Comparison of ENCODE assay signal across 26 cellular contexts in the genomic region with DNA sequence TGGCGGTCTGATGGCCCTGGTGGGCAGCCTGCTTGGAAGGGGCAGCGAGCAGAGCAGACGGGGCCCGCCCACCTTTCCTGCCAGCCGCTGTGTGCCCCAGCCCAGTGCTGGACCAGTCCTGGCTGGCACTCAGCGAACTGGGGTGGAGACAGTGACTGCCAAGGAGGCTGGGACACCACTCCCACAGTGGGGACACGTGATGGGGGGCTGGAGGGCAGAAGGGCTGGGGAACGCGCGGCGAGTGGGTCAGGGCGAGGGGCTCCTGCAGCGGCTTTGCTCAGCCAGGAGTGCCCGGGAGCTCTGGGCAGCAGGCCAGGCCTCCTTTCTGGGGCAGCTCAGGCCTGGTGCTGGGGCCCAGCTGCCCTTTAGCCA. TPM values are rescaled to one million over a fixed set of nuclear protein-coding genes. Genes with fewer than 3 reads are reported as not detected.
A peak's percentile ranks its signal among the peaks of the same experiment; 100 is the strongest.
DNase-seq lines count a peak whose midpoint lies in the region; ATAC-seq, FAIRE-seq and TF ChIP-seq lines count a peak whose summit lies in the region.
"Had no signal": no experiment of that assay in that cellular context is flagged by ENCODE, and none has a peak within 500 bp of the region (broad histone marks: within the 10 kb centered on the region; RNA-seq: fewer than 3 reads in every experiment).

No MANE protein-coding gene starts in this region.

- peak overlapping the region in 3 of 5 experiments; percentile 53 to 96 (median 86) for H3K27ac Mint-ChIP-seq in brain
- no peak overlapping the region for H3K27ac Mint-ChIP-seq in activated CD4-positive, alpha-beta T cell treated with anti-CD3 and anti-CD28 coated beads, Interleukin-2, amount 10 ng/mL, durations not matched to agents 24 days and 14 days
- H3K27ac Mint-ChIP-seq: activated naive CD4-positive, alpha-beta T cell treated with anti-CD3 and anti-CD28 coated beads, Interleukin-2, amount 10 ng/mL, durations not matched to agents 7 days and 5 days; CD4-positive, alpha-beta T cell; HFFc6; stimulated activated naive CD8-positive, alpha-beta T cell treated with anti-CD3 and anti-CD28 coated beads, Interleukin-15, Interleukin-2, amounts not matched to agents 100 ng/mL and 50 ng/mL, for 24 hours; type B pancreatic cell had no signal

- intact Hi-C loops in kidney (cut with DNase I) (no loop called here), thyroid gland (cut with DNase I) (no loop called here)
- intact Hi-C loops in activated CD4-positive, alpha-beta T cell treated with anti-CD3 and anti-CD28 coated beads, Interleukin-2, amount 10 ng/mL, durations not matched to agents 24 days and 14 days (cut with micrococcal nuclease), result no loop called here

- H3K4me1 ChIP-seq in kidney (ENCODE audit: control insufficient read depth in 1 of 2, insufficient read depth in 1 of 2, low read depth in 1 of 2, low read length in 2 of 2), result peaks cover 38 to 54% of the 10 kb centered on the region in 2 donors
- peaks cover 85 to 91% of the 10 kb centered on the region in 2 donors for H3K4me1 ChIP-seq in thyroid gland
- H3K4me1 ChIP-seq: psoas muscle had no signal

- DNase-seq in H7, result peak; percentile 46
- DNase-seq in kidney, result peak; percentile 76
- peak; percentile 75 to 79 for DNase-seq in thyroid gland
- DNase-seq in activated CD4-positive, alpha-beta T cell treated with anti-CD3 and anti-CD28 coated beads, Interleukin-2, amount 10 ng/mL, durations not matched to agents 24 days and 14 days, result no peak
- DNase-seq: activated naive CD4-positive, alpha-beta T cell treated with anti-CD3 and anti-CD28 coated beads, Interleukin-2, amount 10 ng/mL, durations not matched to agents 7 days and 5 days; CD4-positive, alpha-beta T cell; cortex of kidney; foreskin melanocyte; HFFc6; naive B cell; NCI-H1105; NCI-H1930; NCI-H526; NK-92 treated with Interleukin-12 subunit alpha and Interleukin-12 subunit beta, amount 100 ng/mL, for 24 hours; PC-9; psoas muscle; SHP77; T1000 had no signal

- TF ChIP-seq CTCF in brain (conservative IDR thresholded peaks at IDR 0.05) (no peak), kidney (IDR thresholded peaks at IDR 0.05; ENCODE audit: borderline replicate concordance, extremely low read depth, insufficient read depth) (no peak), thyroid gland (IDR thresholded peaks at IDR 0.05) (no peak)

- peaks cover 6% of the 10 kb centered on the region for H3K27me3 Mint-ChIP-seq in brain
- no peaks in the 10 kb centered on the region for H3K27me3 Mint-ChIP-seq in activated CD4-positive, alpha-beta T cell treated with anti-CD3 and anti-CD28 coated beads, Interleukin-2, amount 10 ng/mL, durations not matched to agents 24 days and 14 days
- H3K27me3 Mint-ChIP-seq: CD4-positive, alpha-beta T cell; stimulated activated naive CD8-positive, alpha-beta T cell treated with anti-CD3 and anti-CD28 coated beads, Interleukin-15, Interleukin-2, amounts not matched to agents 100 ng/mL and 50 ng/mL, for 24 hours; type B pancreatic cell had no signal

- H3K27ac ChIP-seq in kidney (ENCODE audit: low read depth in 2 of 2, low read length in 2 of 2) (peak overlapping the region; percentile 79 to 83), thyroid gland (peak overlapping the region; percentile 96 to 98 (median 97))
- H3K27ac ChIP-seq: breast epithelium, PC-9, psoas muscle had no signal

- peaks cover 89% of the 10 kb centered on the region for H3K4me1 Mint-ChIP-seq in brain
- H3K4me1 Mint-ChIP-seq in activated CD4-positive, alpha-beta T cell treated with anti-CD3 and anti-CD28 coated beads, Interleukin-2, amount 10 ng/mL, durations not matched to agents 24 days and 14 days, result no peaks in the 10 kb centered on the region
- H3K4me1 Mint-ChIP-seq: activated naive CD4-positive, alpha-beta T cell treated with anti-CD3 and anti-CD28 coated beads, Interleukin-2, amount 10 ng/mL, durations not matched to agents 7 days and 5 days had no signal

- no peaks in the 10 kb centered on the region for H3K9me3 Mint-ChIP-seq in brain
- H3K9me3 Mint-ChIP-seq in activated CD4-positive, alpha-beta T cell treated with anti-CD3 and anti-CD28 coated beads, Interleukin-2, amount 10 ng/mL, durations not matched to agents 24 days and 14 days, result no peaks in the 10 kb centered on the region
- H3K9me3 Mint-ChIP-seq: activated naive CD4-positive, alpha-beta T cell treated with anti-CD3 and anti-CD28 coated beads, Interleukin-2, amount 10 ng/mL, durations not matched to agents 7 days and 5 days; CD4-positive, alpha-beta T cell; HFFc6; naive B cell; stimulated activated naive CD8-positive, alpha-beta T cell treated with anti-CD3 and anti-CD28 coated beads, Interleukin-15, Interleukin-2, amounts not matched to agents 100 ng/mL and 50 ng/mL, for 24 hours; type B pancreatic cell had no signal

- H3K36me3 Mint-ChIP-seq in brain, result no peaks in the 10 kb centered on the region
- H3K36me3 Mint-ChIP-seq in activated CD4-positive, alpha-beta T cell treated with anti-CD3 and anti-CD28 coated beads, Interleukin-2, amount 10 ng/mL, durations not matched to agents 24 days and 14 days (ENCODE audit: low read depth), result no peaks in the 10 kb centered on the region
- H3K36me3 Mint-ChIP-seq: activated naive CD4-positive, alpha-beta T cell treated with anti-CD3 and anti-CD28 coated beads, Interleukin-2, amount 10 ng/mL, durations not matched to agents 7 days and 5 days; naive B cell; type B pancreatic cell had no signal

- TF ChIP-seq POLR2A in thyroid gland (IDR thresholded peaks at IDR 0.05), result peak in 1 of 2 donors; percentile 36

- H3K9me3 ChIP-seq in kidney (ENCODE audit: control insufficient read depth in 1 of 2, low read length in 2 of 2) (no peaks in the 10 kb centered on the region), thyroid gland (no peaks in the 10 kb centered on the region)
- H3K9me3 ChIP-seq: breast epithelium, psoas muscle had no signal

- FAIRE-seq in kidney (lab: Jason Lieb, UNC), result no peak
- FAIRE-seq: K562 had no signal

- 54 to 60% methylated on average over 3 to 10 of the region's 14 CpGs for WGBS in thyroid gland, 2 donors

- H3K9ac ChIP-seq in kidney (ENCODE audit: low read length in 2 of 2), result peak overlapping the region in 1 of 2 donors; percentile 12

- H3K27me3 ChIP-seq in H7 (ENCODE audit: control insufficient read depth, insufficient read depth, low read length), result no peaks in the 10 kb centered on the region
- no peaks in the 10 kb centered on the region for H3K27me3 ChIP-seq in thyroid gland
- H3K27me3 ChIP-seq: breast epithelium had no signal

- ATAC-seq in HG02981 (IDR thresholded peaks at IDR 0.05; ENCODE audit: unreplicated experiment), result no peak
- no peak for ATAC-seq in HG03045 (IDR thresholded peaks at IDR 0.05; ENCODE audit: unreplicated experiment)
- ATAC-seq: esophagus mucosa, K562, psoas muscle had no signal

- H3K36me3 ChIP-seq in H7 (replicated peaks; ENCODE audit: control insufficient read depth, insufficient read depth, low read length), result no peaks in the 10 kb centered on the region
- no peaks in the 10 kb centered on the region for H3K36me3 ChIP-seq in kidney (ENCODE audit: control insufficient read depth in 1 of 2, insufficient read depth in 2 of 2, low read length in 2 of 2)
- no peaks in the 10 kb centered on the region for H3K36me3 ChIP-seq in thyroid gland
- H3K36me3 ChIP-seq: breast epithelium had no signal

- no peak overlapping the region for H3K4me3 Mint-ChIP-seq in brain
- H3K4me3 Mint-ChIP-seq in activated CD4-positive, alpha-beta T cell treated with anti-CD3 and anti-CD28 coated beads, Interleukin-2, amount 10 ng/mL, durations not matched to agents 24 days and 14 days, result no peak overlapping the region
- H3K4me3 Mint-ChIP-seq: activated naive CD4-positive, alpha-beta T cell treated with anti-CD3 and anti-CD28 coated beads, Interleukin-2, amount 10 ng/mL, durations not matched to agents 7 days and 5 days; CD4-positive, alpha-beta T cell; HFFc6; naive B cell; stimulated activated naive CD8-positive, alpha-beta T cell treated with anti-CD3 and anti-CD28 coated beads, Interleukin-15, Interleukin-2, amounts not matched to agents 100 ng/mL and 50 ng/mL, for 24 hours; type B pancreatic cell had no signal

- no peak overlapping the region for H3K4me3 ChIP-seq in H7 (ENCODE audit: insufficient read depth, low read depth, low read length)
- no peak overlapping the region for H3K4me3 ChIP-seq in kidney (ENCODE audit: low read length in 2 of 2)
- no peak overlapping the region for H3K4me3 ChIP-seq in thyroid gland (replicated peaks in 1 of 3)
- H3K4me3 ChIP-seq: breast epithelium, K562, PC-9, psoas muscle had no signal

RNA-seq across cellular contexts. Expression of a gene that starts 19.5 kb away (rescaled TPM):
- 24.6 and 28.3 TPM in 2 replicates for total RNA-seq in H7 (2014; rRNA removed; shearing (Covaris generic))
- polyA plus RNA-seq in brain (ENCODE audit: insufficient read depth, low read depth, low replicate concordance) (120 TPM), kidney (ENCODE audit: insufficient read depth, low read depth, low replicate concordance) (27.7 TPM)
- total RNA-seq in kidney (37.4 TPM), thyroid gland (10 to 100 TPM; 31.0 to 85.4 (median 61.2) TPM)
- total RNA-seq in activated CD4-positive, alpha-beta T cell treated with anti-CD3 and anti-CD28 coated beads, Interleukin-2, amount 10 ng/mL, durations not matched to agents 24 days and 14 days, result 5.3 and 5.4 TPM in 2 replicates
